25 cellular contexts compared by ENCODE assay signal in genomic region chr5:179599566-179599965, GRCh38.
"Had no signal": no experiment of that assay in that cellular context is flagged by ENCODE, and none has a peak within 500 bp of the region (broad histone marks: within the 10 kb centered on the region; RNA-seq: fewer than 3 reads in every experiment).

No MANE protein-coding gene starts in this region.

- H3K27me3 Mint-ChIP-seq: activated CD8-positive, alpha-beta memory T cell treated with anti-CD3 and anti-CD28 coated beads, Interleukin-2, amount 10 ng/mL, durations not matched to agents 7 days and 5 days; activated naive CD4-positive, alpha-beta T cell treated with anti-CD3 and anti-CD28 coated beads, Interleukin-2, amount 50 U/mL, for 24 hours; activated T-cell treated with anti-CD3 and anti-CD28 coated beads, Interleukin-2, amount 50 U/mL, for 24 hours had no signal

- H3K4me3 Mint-ChIP-seq: activated CD8-positive, alpha-beta memory T cell treated with anti-CD3 and anti-CD28 coated beads, Interleukin-2, amount 10 ng/mL, durations not matched to agents 7 days and 5 days; activated naive CD4-positive, alpha-beta T cell treated with anti-CD3 and anti-CD28 coated beads, Interleukin-2, amount 50 U/mL, for 24 hours; activated T-cell treated with anti-CD3 and anti-CD28 coated beads, Interleukin-2, amount 50 U/mL, for 24 hours; activated T-helper 1 cell treated with anti-CD3 and anti-CD28 coated beads, Interleukin-12 subunit alpha, Interleukin-12 subunit beta, Interleukin-2, Interleukin-4 antibody, amounts not matched to agents 30 ng/mL and 10 ng/mL and 1 ng/mL, durations not matched to agents 14 hours and 24 hours and 36 hours; T-helper 1 cell treated with Interleukin-12 subunit alpha and Interleukin-12 subunit beta and Interleukin-4 antibody, amounts not matched to agents 30 μg/mL and 1 μg/mL, for 36 hours; WTC11 had no signal

- H3K27me3 ChIP-seq: breast epithelium, Peyer's patch, SJSA1 had no signal

- H3K9me3 ChIP-seq: breast epithelium, Peyer's patch, SJSA1 had no signal

- H3K27ac ChIP-seq: breast epithelium, Peyer's patch, SJSA1 had no signal

- H3K4me1 Mint-ChIP-seq: activated CD8-positive, alpha-beta memory T cell treated with anti-CD3 and anti-CD28 coated beads, Interleukin-2, amount 10 ng/mL, durations not matched to agents 7 days and 5 days; activated naive CD4-positive, alpha-beta T cell treated with anti-CD3 and anti-CD28 coated beads, Interleukin-2, amount 50 U/mL, for 24 hours; WTC11 had no signal

- H3K9me3 Mint-ChIP-seq: activated naive CD4-positive, alpha-beta T cell treated with anti-CD3 and anti-CD28 coated beads, Interleukin-2, amount 50 U/mL, for 24 hours; activated T-cell treated with anti-CD3 and anti-CD28 coated beads, Interleukin-2, amount 50 U/mL, for 24 hours; activated T-helper 1 cell treated with anti-CD3 and anti-CD28 coated beads, Interleukin-12 subunit alpha, Interleukin-12 subunit beta, Interleukin-2, Interleukin-4 antibody, amounts not matched to agents 30 ng/mL and 10 ng/mL and 1 ng/mL, durations not matched to agents 14 hours and 24 hours and 36 hours; T-helper 1 cell treated with Interleukin-12 subunit alpha and Interleukin-12 subunit beta and Interleukin-4 antibody, amounts not matched to agents 30 μg/mL and 1 μg/mL, for 36 hours; WTC11 had no signal

- H3K4me1 ChIP-seq: breast epithelium, Peyer's patch had no signal

- ATAC-seq: activated CD8-positive, alpha-beta memory T cell treated with anti-CD3 and anti-CD28 coated beads, Interleukin-2, amount 10 ng/mL, durations not matched to agents 7 days and 5 days; WTC11 had no signal

- DNase-seq: activated CD4-positive, alpha-beta T cell treated with anti-CD3 and anti-CD28 coated beads for 48 hours; activated CD4-positive, alpha-beta T cell treated with anti-CD3 and anti-CD28 coated beads, Interleukin-2, amount 50 U/mL, for 4 hours; activated CD4-positive, CD25-positive, alpha-beta regulatory T cell treated with anti-CD3 and anti-CD28 coated beads, Interleukin-2, amount 50 U/mL, for 72 hours; activated CD8-positive, alpha-beta memory T cell treated with anti-CD3 and anti-CD28 coated beads, Interleukin-2, amount 10 ng/mL, durations not matched to agents 7 days and 5 days; activated effector memory CD4-positive, alpha-beta T cell treated with Interleukin-2 at 50 U/mL for 16 hours; activated naive CD4-positive, alpha-beta T cell; activated T-cell treated with anti-CD3 and anti-CD28 coated beads, Interleukin-2, amount 50 U/mL, for 24 hours; anterior cingulate cortex; Kasumi-1; KBM-7; NCI-H1105 treated with DMSO at 0.1 percent for 48 hours; NCI-H1436 treated with DMSO at 0.1 percent for 48 hours; NCI-H187; NCI-H2081; NCI-H446; NCI-H524; SHP77; T-helper 9 cell had no signal

- H3K27ac Mint-ChIP-seq: activated T-helper 1 cell treated with anti-CD3 and anti-CD28 coated beads, Interleukin-12 subunit alpha, Interleukin-12 subunit beta, Interleukin-2, Interleukin-4 antibody, amounts not matched to agents 30 ng/mL and 10 ng/mL and 1 ng/mL, durations not matched to agents 14 hours and 24 hours and 36 hours; T-helper 1 cell treated with Interleukin-12 subunit alpha and Interleukin-12 subunit beta and Interleukin-4 antibody, amounts not matched to agents 30 μg/mL and 1 μg/mL, for 36 hours; WTC11 had no signal

- H3K4me3 ChIP-seq: breast epithelium, Peyer's patch, SJSA1 had no signal
